In genomic region chr10:88465765-88466164, GRCh38 we compare ENCODE assay signal across 3 cellular contexts.
"Had no signal": no experiment of that assay in that cellular context is flagged by ENCODE, and none has a peak within 500 bp of the region (broad histone marks: within the 10 kb centered on the region; RNA-seq: fewer than 3 reads in every experiment).

No MANE protein-coding gene starts in this region.

- H3K4me3 ChIP-seq: GM12878 had no signal

- DNase-seq: GDM1, GF-D8 had no signal

- ATAC-seq: GM12878 had no signal
